ENCODE assay signal across 1 cellular context in the genomic region with DNA sequence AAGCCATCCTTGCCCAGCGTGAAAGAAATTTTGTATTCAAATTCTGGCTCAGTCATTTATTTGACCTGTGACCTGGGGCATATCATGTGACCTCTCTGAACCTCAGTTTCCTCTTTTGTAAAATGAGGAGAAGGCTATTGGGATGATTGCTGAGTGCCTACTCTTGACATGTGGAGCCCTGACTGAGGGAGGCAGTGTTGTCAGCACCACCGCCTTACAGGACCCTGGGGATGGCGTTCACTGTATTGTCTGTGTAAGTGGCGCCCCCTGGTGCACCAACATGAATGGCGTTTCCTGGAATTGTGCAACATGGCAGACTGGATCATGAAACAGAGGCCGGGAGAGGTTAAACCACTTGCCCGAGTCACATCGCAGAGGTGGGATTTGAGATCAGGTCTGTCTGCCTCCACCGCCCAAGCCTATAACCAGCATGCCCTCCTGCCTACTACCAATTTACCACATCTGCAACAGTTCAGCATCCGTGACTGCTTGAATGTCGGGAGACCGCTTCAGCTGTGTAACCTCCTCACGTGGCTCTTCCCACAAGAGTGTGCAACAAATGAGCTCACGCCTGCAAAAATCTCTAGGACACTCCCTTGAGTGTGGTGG.
TF ChIP-seq lines count a peak whose summit lies in the region.

No MANE protein-coding gene starts in this region.

TF ChIP-seq in HEK293, 187 proteins besides CTCF, POLR2A, EP300 and RAD21 (continued from another document):
- TF ChIP-seq BCL6B (tag by site-specific recombination; IDR thresholded peaks at IDR 0.05), result no peak
- TF ChIP-seq ZNF23 (tag by site-specific recombination; IDR thresholded peaks at IDR 0.05; ENCODE audit: borderline replicate concordance), result no peak
- no peak for TF ChIP-seq GFI1B (tag by site-specific recombination; IDR thresholded peaks at IDR 0.05)
- no peak for TF ChIP-seq ZNF175 (tag by site-specific recombination; IDR thresholded peaks at IDR 0.05)
- TF ChIP-seq ZNF596 (tag by site-specific recombination; IDR thresholded peaks at IDR 0.05), result no peak
- TF ChIP-seq, protein P1, sequence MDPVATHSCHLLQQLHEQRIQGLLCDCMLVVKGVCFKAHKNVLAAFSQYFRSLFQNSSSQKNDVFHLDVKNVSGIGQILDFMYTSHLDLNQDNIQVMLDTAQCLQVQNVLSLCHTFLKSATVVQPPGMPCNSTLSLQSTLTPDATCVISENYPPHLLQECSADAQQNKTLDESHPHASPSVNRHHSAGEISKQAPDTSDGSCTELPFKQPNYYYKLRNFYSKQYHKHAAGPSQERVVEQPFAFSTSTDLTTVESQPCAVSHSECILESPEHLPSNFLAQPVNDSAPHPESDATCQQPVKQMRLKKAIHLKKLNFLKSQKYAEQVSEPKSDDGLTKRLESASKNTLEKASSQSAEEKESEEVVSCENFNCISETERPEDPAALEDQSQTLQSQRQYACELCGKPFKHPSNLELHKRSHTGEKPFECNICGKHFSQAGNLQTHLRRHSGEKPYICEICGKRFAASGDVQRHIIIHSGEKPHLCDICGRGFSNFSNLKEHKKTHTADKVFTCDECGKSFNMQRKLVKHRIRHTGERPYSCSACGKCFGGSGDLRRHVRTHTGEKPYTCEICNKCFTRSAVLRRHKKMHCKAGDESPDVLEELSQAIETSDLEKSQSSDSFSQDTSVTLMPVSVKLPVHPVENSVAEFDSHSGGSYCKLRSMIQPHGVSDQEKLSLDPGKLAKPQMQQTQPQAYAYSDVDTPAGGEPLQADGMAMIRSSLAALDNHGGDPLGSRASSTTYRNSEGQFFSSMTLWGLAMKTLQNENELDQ (tag by site-specific recombination; IDR thresholded peaks at IDR 0.05; ENCODE audit: low read depth), result no peak
- TF ChIP-seq ZNF169 (tag by site-specific recombination; IDR thresholded peaks at IDR 0.05), result no peak
- TF ChIP-seq KLF1 (tag by site-specific recombination; IDR thresholded peaks at IDR 0.05), result no peak
- TF ChIP-seq ZNF366 (tag by site-specific recombination; conservative IDR thresholded peaks at IDR 0.05), result no peak
- no peak for TF ChIP-seq ZNF776 (tag by site-specific recombination; IDR thresholded peaks at IDR 0.05; ENCODE audit: borderline replicate concordance)
- no peak for TF ChIP-seq ZNF555 (tag by site-specific recombination; conservative IDR thresholded peaks at IDR 0.05)
- no peak for TF ChIP-seq ZNF146 (tag by site-specific recombination; IDR thresholded peaks at IDR 0.05)
- TF ChIP-seq HOXD13 (CRISPR knock-in tag; IDR thresholded peaks at IDR 0.05; ENCODE audit: borderline replicate concordance), result no peak
- TF ChIP-seq ZNF202 (tag by site-specific recombination; IDR thresholded peaks at IDR 0.05; ENCODE audit: borderline replicate concordance), result no peak
- TF ChIP-seq ZNF530 (tag by site-specific recombination; IDR thresholded peaks at IDR 0.05; ENCODE audit: low read depth), result no peak
- no peak for TF ChIP-seq ZBTB8A (tag by site-specific recombination; IDR thresholded peaks at IDR 0.05)
- TF ChIP-seq FEZF1 (tag by site-specific recombination; IDR thresholded peaks at IDR 0.05), result no peak
- no peak for TF ChIP-seq PBX3 (CRISPR knock-in tag; IDR thresholded peaks at IDR 0.05)
- no peak for TF ChIP-seq PRDM6 (tag by site-specific recombination; IDR thresholded peaks at IDR 0.05)
- no peak for TF ChIP-seq ZNF138 (tag by site-specific recombination; IDR thresholded peaks at IDR 0.05; ENCODE audit: borderline replicate concordance)
- no peak for TF ChIP-seq ZNF114 (tag by site-specific recombination; IDR thresholded peaks at IDR 0.05)
- TF ChIP-seq PRDM1 (tag by site-specific recombination; IDR thresholded peaks at IDR 0.05), result no peak
- TF ChIP-seq ZNF112 (tag by site-specific recombination; IDR thresholded peaks at IDR 0.05), result no peak
- TF ChIP-seq ZNF843 (tag by site-specific recombination; IDR thresholded peaks at IDR 0.05), result 0 out of 2 replicates have a peak, but pooled peaks have one; percentile 21
- TF ChIP-seq ZBTB6 (tag by site-specific recombination; IDR thresholded peaks at IDR 0.05), result no peak
- peak; percentile 97 for TF ChIP-seq ZNF654 (tag by site-specific recombination; IDR thresholded peaks at IDR 0.05; ENCODE audit: low read depth)
- no peak for TF ChIP-seq ZNF580 (tag by site-specific recombination; IDR thresholded peaks at IDR 0.05)
- no peak for TF ChIP-seq ZNF16 (tag by site-specific recombination; IDR thresholded peaks at IDR 0.05; ENCODE audit: low read depth)
- no peak for TF ChIP-seq ZNF37A (tag by site-specific recombination; IDR thresholded peaks at IDR 0.05)
- TF ChIP-seq ZNF174 (tag by site-specific recombination; IDR thresholded peaks at IDR 0.05), result no peak
- TF ChIP-seq, protein P2, sequence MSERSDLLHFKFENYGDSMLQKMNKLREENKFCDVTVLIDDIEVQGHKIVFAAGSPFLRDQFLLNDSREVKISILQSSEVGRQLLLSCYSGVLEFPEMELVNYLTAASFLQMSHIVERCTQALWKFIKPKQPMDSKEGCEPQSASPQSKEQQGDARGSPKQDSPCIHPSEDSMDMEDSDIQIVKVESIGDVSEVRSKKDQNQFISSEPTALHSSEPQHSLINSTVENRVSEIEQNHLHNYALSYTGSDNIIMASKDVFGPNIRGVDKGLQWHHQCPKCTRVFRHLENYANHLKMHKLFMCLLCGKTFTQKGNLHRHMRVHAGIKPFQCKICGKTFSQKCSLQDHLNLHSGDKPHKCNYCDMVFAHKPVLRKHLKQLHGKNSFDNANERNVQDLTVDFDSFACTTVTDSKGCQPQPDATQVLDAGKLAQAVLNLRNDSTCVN (tag by site-specific recombination; optimal IDR thresholded peaks at IDR 0.05), result no peak
- TF ChIP-seq ZNF548 (tag by site-specific recombination; IDR thresholded peaks at IDR 0.05), result no peak
- TF ChIP-seq PRDM4 (tag by site-specific recombination; IDR thresholded peaks at IDR 0.05), result no peak
- no peak for TF ChIP-seq ZBTB21 (tag by site-specific recombination; IDR thresholded peaks at IDR 0.05)
- TF ChIP-seq ZNF670 (tag by site-specific recombination; IDR thresholded peaks at IDR 0.05; ENCODE audit: low read depth), result no peak
- TF ChIP-seq YY1 (tag by site-specific recombination; IDR thresholded peaks at IDR 0.05), result peak; percentile 76
- no peak for TF ChIP-seq BCL11B (tag by site-specific recombination; IDR thresholded peaks at IDR 0.05; ENCODE audit: low read depth)
- no peak for TF ChIP-seq SETDB1 (IDR thresholded peaks at IDR 0.05; ENCODE audit: insufficient read length, low read length)
- TF ChIP-seq ZXDB (tag by site-specific recombination; IDR thresholded peaks at IDR 0.05), result 0 out of 2 replicates have a peak, but pooled peaks have one; percentile 26
- TF ChIP-seq, protein P3, sequence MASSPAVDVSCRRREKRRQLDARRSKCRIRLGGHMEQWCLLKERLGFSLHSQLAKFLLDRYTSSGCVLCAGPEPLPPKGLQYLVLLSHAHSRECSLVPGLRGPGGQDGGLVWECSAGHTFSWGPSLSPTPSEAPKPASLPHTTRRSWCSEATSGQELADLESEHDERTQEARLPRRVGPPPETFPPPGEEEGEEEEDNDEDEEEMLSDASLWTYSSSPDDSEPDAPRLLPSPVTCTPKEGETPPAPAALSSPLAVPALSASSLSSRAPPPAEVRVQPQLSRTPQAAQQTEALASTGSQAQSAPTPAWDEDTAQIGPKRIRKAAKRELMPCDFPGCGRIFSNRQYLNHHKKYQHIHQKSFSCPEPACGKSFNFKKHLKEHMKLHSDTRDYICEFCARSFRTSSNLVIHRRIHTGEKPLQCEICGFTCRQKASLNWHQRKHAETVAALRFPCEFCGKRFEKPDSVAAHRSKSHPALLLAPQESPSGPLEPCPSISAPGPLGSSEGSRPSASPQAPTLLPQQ (tag by site-specific recombination; IDR thresholded peaks at IDR 0.05), result 0 out of 2 replicates have a peak, but pooled peaks have one; percentile 45
- TF ChIP-seq ZNF571 (tag by site-specific recombination; IDR thresholded peaks at IDR 0.05), result no peak
- TF ChIP-seq ZNF184 (tag by site-specific recombination; IDR thresholded peaks at IDR 0.05), result no peak
- TF ChIP-seq AEBP2 (tag by site-specific recombination; IDR thresholded peaks at IDR 0.05; ENCODE audit: borderline replicate concordance), result no peak
TF ChIP-seq in HEK293: peak in this region for 25.
